In genomic region chr4:1217366-1217765, GRCh38 we compare ENCODE assay signal across 10 cellular contexts. TPM values are rescaled to one million over a fixed set of nuclear protein-coding genes. Genes with fewer than 3 reads are reported as not detected.
DNase-seq lines count a peak whose midpoint lies in the region; ATAC-seq and TF ChIP-seq lines count a peak whose summit lies in the region.
"Had no signal": no experiment of that assay in that cellular context is flagged by ENCODE, and none has a peak within 500 bp of the region (broad histone marks: within the 10 kb centered on the region; RNA-seq: fewer than 3 reads in every experiment).

No MANE protein-coding gene starts in this region.

- DNase-seq in activated CD8-positive, alpha-beta T cell treated with anti-CD3 and anti-CD28 coated beads for 36 hours, result no peak
- DNase-seq in HAP-1 (ENCODE audit: low spot score in 2 of 2) (no peak), NCI-H1048 (lab: John Stamatoyannopoulos, UW) (no peak), DMS79 (lab: John Stamatoyannopoulos, UW) (no peak), COR-L47 (lab: John Stamatoyannopoulos, UW) (no peak)
- DNase-seq: NCI-H446 treated with DMSO at 0.1 percent for 48 hours, PC-9 had no signal

- H3K27me3 ChIP-seq in BLaER1 treated with 17β-estradiol and CSF1 and Interleukin-3, amounts not matched to agents 10 nM and 100 nM, result peaks cover 0 to 18% (median 0%) of the 10 kb centered on the region in 11 experiments; a peak in 7 of 22 replicates
- H3K27me3 ChIP-seq in DOHH2 (ENCODE audit: control insufficient read depth, low read length) (no peaks in the 10 kb centered on the region), mucosa of rectum (ENCODE audit: control insufficient read depth in 2 of 2, insufficient read depth in 2 of 2, low read length in 2 of 2) (no peaks in the 10 kb centered on the region), HAP-1 (ENCODE audit: low read depth) (no peaks in the 10 kb centered on the region)

- POLR2A ChIA-PET in activated CD8-positive, alpha-beta T cell treated with anti-CD3 and anti-CD28 coated beads for 36 hours (lab: Charles Lee), result interaction anchor here (0.8 to 4.4 kb wide), 9 partner anchors 9 to 51 kb away, joined by 3 to 21 read pairs (median 4); partner anchors contain the start of gene SPON2

- no peak for TF ChIP-seq CTCF in DOHH2 (IDR thresholded peaks at IDR 0.05; ENCODE audit: low read depth, low read length, poor library complexity, severe bottlenecking)
- no peak for TF ChIP-seq CTCF in activated CD8-positive, alpha-beta T cell treated with anti-CD3 and anti-CD28 coated beads for 36 hours (IDR thresholded peaks at IDR 0.05)

- intact Hi-C loops in activated CD8-positive, alpha-beta T cell treated with anti-CD3 and anti-CD28 coated beads for 36 hours (cut with micrococcal nuclease), result no loop called here

- H3K36me3 ChIP-seq in BLaER1 treated with 17β-estradiol and CSF1 and Interleukin-3, amounts not matched to agents 10 nM and 100 nM, result peaks cover 41 to 57% (median 51%) of the 10 kb centered on the region in 11 experiments
- H3K36me3 ChIP-seq in DOHH2 (ENCODE audit: control insufficient read depth, low read length), result peaks cover 80% of the 10 kb centered on the region
- peaks cover 53 to 55% of the 10 kb centered on the region in 2 donors for H3K36me3 ChIP-seq in mucosa of rectum (ENCODE audit: control insufficient read depth in 2 of 2, insufficient read depth in 2 of 2, low read length in 2 of 2)
- H3K36me3 ChIP-seq in HAP-1 (replicated peaks), result peaks cover 59% of the 10 kb centered on the region

- no peaks in the 10 kb centered on the region for H3K27me3 Mint-ChIP-seq in activated CD8-positive, alpha-beta T cell treated with anti-CD3 and anti-CD28 coated beads for 36 hours

- H3K27ac Mint-ChIP-seq in activated CD8-positive, alpha-beta T cell treated with anti-CD3 and anti-CD28 coated beads for 36 hours, result peak overlapping the region; percentile 79

- peak overlapping the region; percentile 4 to 60 (median 50); a peak in 18 of 20 replicates for H3K4me3 ChIP-seq in BLaER1 treated with 17β-estradiol and CSF1 and Interleukin-3, amounts not matched to agents 10 nM and 100 nM
- H3K4me3 ChIP-seq in DOHH2 (ENCODE audit: low read length) (peak overlapping the region; percentile 51), mucosa of rectum (ENCODE audit: low read length in 2 of 2) (no peak overlapping the region), HAP-1 (no peak overlapping the region)
- H3K4me3 ChIP-seq: PC-9 had no signal

- CTCF ChIA-PET in activated CD8-positive, alpha-beta T cell treated with anti-CD3 and anti-CD28 coated beads for 36 hours (lab: Charles Lee), result interaction anchor here (0.9 to 1.9 kb wide), 7 partner anchors 9 to 86 kb away, joined by 3 to 6 read pairs (median 4); no protein-coding TSS in a partner anchor

- no peaks in the 10 kb centered on the region for H3K9me3 ChIP-seq in BLaER1 treated with 17β-estradiol and CSF1 and Interleukin-3, amounts not matched to agents 10 nM and 100 nM (replicated peaks in 1 of 11)
- H3K9me3 ChIP-seq in DOHH2 (ENCODE audit: control insufficient read depth, insufficient read depth, low read length) (no peaks in the 10 kb centered on the region), mucosa of rectum (ENCODE audit: control insufficient read depth in 2 of 2, low read length in 2 of 2) (no peaks in the 10 kb centered on the region), HAP-1 (no peaks in the 10 kb centered on the region)

- H3K9me2 ChIP-seq in DOHH2 (replicated peaks; ENCODE audit: control insufficient read depth, low read length), result no peaks in the 10 kb centered on the region

- peak overlapping the region in 10 of 11 experiments; percentile 22 to 95 (median 88); a peak in 19 of 22 replicates for H3K27ac ChIP-seq in BLaER1 treated with 17β-estradiol and CSF1 and Interleukin-3, amounts not matched to agents 10 nM and 100 nM
- H3K27ac ChIP-seq in DOHH2 (ENCODE audit: low read depth, low read length), result peak overlapping the region; percentile 99
- H3K27ac ChIP-seq in mucosa of rectum (ENCODE audit: low read depth in 2 of 2, low read length in 2 of 2), result peak overlapping the region; percentile 58 to 76
- H3K27ac ChIP-seq: PC-9 had no signal

- H4K20me1 ChIP-seq in BLaER1 treated with 17β-estradiol and CSF1 and Interleukin-3, amounts not matched to agents 10 nM and 100 nM, result peaks cover 74 to 100% (median 99%) of the 10 kb centered on the region in 11 experiments
- no peaks in the 10 kb centered on the region for H4K20me1 ChIP-seq in DOHH2 (ENCODE audit: control insufficient read depth, insufficient read depth, low read depth, low read length)

- peaks cover 51% of the 10 kb centered on the region for H3K36me3 Mint-ChIP-seq in activated CD8-positive, alpha-beta T cell treated with anti-CD3 and anti-CD28 coated beads for 36 hours (ENCODE audit: low read depth)

- peaks cover 43% of the 10 kb centered on the region for H3K4me1 Mint-ChIP-seq in activated CD8-positive, alpha-beta T cell treated with anti-CD3 and anti-CD28 coated beads for 36 hours (ENCODE audit: low read depth)

- peaks cover 73 to 100% (median 99%) of the 10 kb centered on the region in 10 experiments for H3K4me1 ChIP-seq in BLaER1 treated with 17β-estradiol and CSF1 and Interleukin-3, amounts not matched to agents 10 nM and 100 nM
- H3K4me1 ChIP-seq in DOHH2 (ENCODE audit: control insufficient read depth, low read length), result peaks cover 78% of the 10 kb centered on the region
- H3K4me1 ChIP-seq in mucosa of rectum (ENCODE audit: control insufficient read depth in 2 of 2, insufficient read depth in 2 of 2, low read length in 2 of 2), result peaks cover 12 to 16% of the 10 kb centered on the region in 2 donors
- no peaks in the 10 kb centered on the region for H3K4me1 ChIP-seq in HAP-1

- H3K9ac ChIP-seq in BLaER1 treated with 17β-estradiol and CSF1 and Interleukin-3, amounts not matched to agents 10 nM and 100 nM, result peak overlapping the region; percentile 21 to 84 (median 75); a peak in 21 of 22 replicates
- H3K9ac ChIP-seq in mucosa of rectum (ENCODE audit: low read depth in 1 of 2, low read length in 2 of 2), result no peak overlapping the region

- peak overlapping the region; percentile 88 to 99 (median 96) for H3K4me2 ChIP-seq in BLaER1 treated with 17β-estradiol and CSF1 and Interleukin-3, amounts not matched to agents 10 nM and 100 nM
- peak overlapping the region; percentile 82 for H3K4me2 ChIP-seq in DOHH2 (ENCODE audit: low read length)
- H3K4me2 ChIP-seq: PC-9 had no signal

- no peaks in the 10 kb centered on the region for H3K9me3 Mint-ChIP-seq in activated CD8-positive, alpha-beta T cell treated with anti-CD3 and anti-CD28 coated beads for 36 hours

- peaks cover 56% of the 10 kb centered on the region for H3F3A ChIP-seq in DOHH2 (ENCODE audit: control insufficient read depth, insufficient read depth)

- H3K4me3 Mint-ChIP-seq in activated CD8-positive, alpha-beta T cell treated with anti-CD3 and anti-CD28 coated beads for 36 hours, result peak overlapping the region; percentile 66

- ATAC-seq in activated CD8-positive, alpha-beta T cell treated with anti-CD3 and anti-CD28 coated beads for 36 hours, result no peak

- in situ Hi-C loops in HAP-1 (cut with MboI; ENCODE audit: low sequenced_read_pairs), result no loop called here

- peaks cover 57% of the 10 kb centered on the region for H3K79me2 ChIP-seq in DOHH2 (ENCODE audit: control insufficient read depth, low read length)

RNA-seq across cellular contexts. Expression of gene CTBP1, which starts 31.6 kb away (rescaled TPM):
- 100 to 1,000 TPM; 136 TPM for total RNA-seq in activated CD8-positive, alpha-beta T cell treated with anti-CD3 and anti-CD28 coated beads for 36 hours

RNA-seq across cellular contexts. Expression of gene SPON2, which starts 45.0 kb away (rescaled TPM):
- 10 to 100 TPM in 1 of 2 experiments, 1 to 10 TPM in 1; 9.9 to 10.5 TPM for total RNA-seq in activated CD8-positive, alpha-beta T cell treated with anti-CD3 and anti-CD28 coated beads for 36 hours

Comparison
In these comparisons a context has a peak if more than half of its experiments do, and no peak if none do; other contexts are left out.
1. H3K4me3 ChIP-seq: peak in BLaER1 treated with 17β-estradiol and CSF1 and Interleukin-3, amounts not matched to agents 10 nM and 100 nM (10 of 10) and DOHH2 (single experiment); none in mucosa of rectum (0 of 2) and HAP-1 (single experiment).
2. H3K9ac ChIP-seq: peak in BLaER1 treated with 17β-estradiol and CSF1 and Interleukin-3, amounts not matched to agents 10 nM and 100 nM (11 of 11); none in mucosa of rectum (0 of 2).
3. Peak in every context shown above with its lines, with median percentiles within 50 percentile points of each other: H3K27ac ChIP-seq.